ENCODE assay signal across 22 cellular contexts in the genomic region with DNA sequence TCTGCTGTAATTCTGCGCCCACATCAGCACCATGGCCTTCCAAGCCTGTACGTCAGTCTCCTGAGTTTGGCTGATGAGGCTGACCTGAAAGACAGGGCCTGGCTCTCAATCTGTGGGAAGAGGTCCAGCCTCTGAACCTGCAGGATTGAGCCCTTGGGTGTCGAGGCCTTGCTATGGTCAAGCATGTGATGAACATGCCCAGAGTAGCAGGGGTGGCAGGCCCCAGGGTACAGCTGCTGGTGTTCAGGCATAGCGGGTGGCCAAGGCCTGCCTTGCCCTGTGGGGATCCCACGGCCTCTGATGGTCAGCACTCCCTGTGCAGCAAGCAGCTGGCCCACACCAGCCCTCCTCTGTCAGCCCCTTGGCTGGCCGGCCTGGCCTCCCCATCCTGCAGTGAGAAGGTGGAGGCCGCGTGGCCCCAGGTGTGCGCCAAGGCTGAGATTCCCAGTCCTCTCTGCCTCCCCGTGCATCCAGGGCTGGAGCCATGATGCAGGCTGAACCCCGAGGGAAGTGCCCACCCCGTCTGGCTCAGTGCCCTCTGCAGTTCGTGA.
"Had no signal": no experiment of that assay in that cellular context is flagged by ENCODE, and none has a peak within 500 bp of the region (broad histone marks: within the 10 kb centered on the region; RNA-seq: fewer than 3 reads in every experiment).

No MANE protein-coding gene starts in this region.

- ATAC-seq: activated naive CD4-positive, alpha-beta T cell treated with anti-CD3 and anti-CD28 coated beads, Interleukin-2, amount 50 U/mL, for 72 hours; foreskin keratinocyte; left ventricle myocardium superior; natural killer cell; right cardiac atrium had no signal

- H3K27me3 Mint-ChIP-seq: activated B cell treated with CpG ODN at 0.5 μM for 24 hours; activated CD4-positive, alpha-beta T cell treated with anti-CD3 and anti-CD28 coated beads, Interleukin-2, amount 10 ng/mL, durations not matched to agents 7 days and 5 days had no signal

- H3K4me1 Mint-ChIP-seq: activated B cell treated with CpG ODN at 0.5 μM for 24 hours; activated CD4-positive, alpha-beta T cell treated with anti-CD3 and anti-CD28 coated beads, Interleukin-2, amount 10 ng/mL, durations not matched to agents 7 days and 5 days; natural killer cell had no signal

- H3K27ac Mint-ChIP-seq: activated B cell treated with CpG ODN at 0.5 μM for 24 hours; activated CD4-positive, alpha-beta T cell treated with anti-CD3 and anti-CD28 coated beads, Interleukin-2, amount 10 ng/mL, durations not matched to agents 7 days and 5 days; activated T-helper 1 cell treated with anti-CD3 and anti-CD28 coated beads, Interleukin-12 subunit alpha, Interleukin-12 subunit beta, Interleukin-2, Interleukin-4 antibody, amounts not matched to agents 30 ng/mL and 10 ng/mL and 1 ng/mL, durations not matched to agents 14 hours and 24 hours and 36 hours; natural killer cell; progenitor cell of endocrine pancreas; T-helper 2 cell treated with Interferon-gamma antibody and Interleukin-4, amounts not matched to agents 5 μg/mL and 100 μg/mL, for 36 hours had no signal

- DNase-seq: activated B cell treated with CpG ODN at 0.5 μM for 24 hours; activated CD4-positive, alpha-beta T cell treated with anti-CD3 and anti-CD28 coated beads, Interleukin-2, amount 10 ng/mL, durations not matched to agents 7 days and 5 days; amygdala; cortex of kidney; effector CD8-positive, alpha-beta T cell; foreskin keratinocyte; glutamatergic neuron; kidney glomerular epithelial cell; left ventricle myocardium superior; mesenchymal stem cell; natural killer cell; stomach had no signal

- H3K36me3 ChIP-seq: stomach, thoracic aorta, uterus had no signal

- H3K27me3 ChIP-seq: uterus had no signal

- H3K9me3 Mint-ChIP-seq: activated B cell treated with CpG ODN at 0.5 μM for 24 hours; activated CD4-positive, alpha-beta T cell treated with anti-CD3 and anti-CD28 coated beads, Interleukin-2, amount 10 ng/mL, durations not matched to agents 7 days and 5 days; activated naive CD4-positive, alpha-beta T cell treated with anti-CD3 and anti-CD28 coated beads, Interleukin-2, amount 50 U/mL, for 72 hours; activated T-helper 1 cell treated with anti-CD3 and anti-CD28 coated beads, Interleukin-12 subunit alpha, Interleukin-12 subunit beta, Interleukin-2, Interleukin-4 antibody, amounts not matched to agents 30 ng/mL and 10 ng/mL and 1 ng/mL, durations not matched to agents 14 hours and 24 hours and 36 hours; central memory CD8-positive, alpha-beta T cell; natural killer cell; T-helper 2 cell treated with Interferon-gamma antibody and Interleukin-4, amounts not matched to agents 5 μg/mL and 100 μg/mL, for 36 hours had no signal

- H3K4me1 ChIP-seq: foreskin keratinocyte, stomach, uterus had no signal

- H3K36me3 Mint-ChIP-seq: activated naive CD4-positive, alpha-beta T cell treated with anti-CD3 and anti-CD28 coated beads, Interleukin-2, amount 50 U/mL, for 72 hours; brain; natural killer cell had no signal

- H3K9me3 ChIP-seq: stomach, thoracic aorta, uterus had no signal

- H3K27ac ChIP-seq: foreskin keratinocyte, stomach, thoracic aorta, uterus had no signal

- H3K4me3 Mint-ChIP-seq: activated B cell treated with CpG ODN at 0.5 μM for 24 hours; activated CD4-positive, alpha-beta T cell treated with anti-CD3 and anti-CD28 coated beads, Interleukin-2, amount 10 ng/mL, durations not matched to agents 7 days and 5 days; activated T-helper 1 cell treated with anti-CD3 and anti-CD28 coated beads, Interleukin-12 subunit alpha, Interleukin-12 subunit beta, Interleukin-2, Interleukin-4 antibody, amounts not matched to agents 30 ng/mL and 10 ng/mL and 1 ng/mL, durations not matched to agents 14 hours and 24 hours and 36 hours; brain; central memory CD8-positive, alpha-beta T cell; natural killer cell; T-helper 2 cell treated with Interferon-gamma antibody and Interleukin-4, amounts not matched to agents 5 μg/mL and 100 μg/mL, for 36 hours had no signal

- H3K4me3 ChIP-seq: smooth muscle cell, stomach, thoracic aorta, uterus had no signal
